ENCODE assay signal across 8 cellular contexts in genomic region chr5:56026863-56027300, GRCh38.
DNase-seq lines count a peak whose midpoint lies in the region; ATAC-seq and TF ChIP-seq lines count a peak whose summit lies in the region.

No MANE protein-coding gene starts in this region.

- no peaks in the 10 kb centered on the region for H3K36me3 ChIP-seq in adipocyte (ENCODE audit: control insufficient read depth, insufficient read depth, low read length, severe bottlenecking)

- ATAC-seq in GM19043 (IDR thresholded peaks at IDR 0.05; ENCODE audit: low read depth, unreplicated experiment) (peak; percentile 74), HG03196 (IDR thresholded peaks at IDR 0.05; ENCODE audit: unreplicated experiment) (peak; percentile 75)
- ATAC-seq in stimulated activated naive CD8-positive, alpha-beta T cell treated with anti-CD3 and anti-CD28 coated beads, Interleukin-15, Interleukin-2, amounts not matched to agents 100 U/mL and 50 U/mL, for 24 hours = peak; percentile 88

- POLR2A ChIA-PET in AG04449 (lab: Yijun Ruan, JAX) = no interaction called here

- H3K9ac ChIP-seq in adipocyte (ENCODE audit: low read length) = no peak overlapping the region

- peak; percentile 61 for DNase-seq in AG04449 (ENCODE audit: low read depth, low spot score)
- peak; percentile 85 for DNase-seq in adipocyte (ENCODE audit: low read depth)
- no peak for DNase-seq in stimulated activated naive CD8-positive, alpha-beta T cell treated with anti-CD3 and anti-CD28 coated beads, Interleukin-15, Interleukin-2, amounts not matched to agents 100 U/mL and 50 U/mL, for 24 hours
- DNase-seq in activated CD4-positive, CD25-positive, alpha-beta regulatory T cell (lab: John Stamatoyannopoulos, UW) = no peak
- DNase-seq in activated CD8-positive, alpha-beta memory T cell treated with anti-CD3 and anti-CD28 coated beads, Interleukin-2, amount 50 U/mL, for 4 hours = no peak
- DNase-seq in activated effector memory CD4-positive, alpha-beta T cell treated with anti-CD3 and anti-CD28 coated beads, Interleukin-2, amount 50 U/mL, for 16 hours = no peak

- H3K27me3 ChIP-seq in adipocyte (replicated peaks; ENCODE audit: control insufficient read depth, insufficient read depth, low read length) = no peaks in the 10 kb centered on the region

- no peaks in the 10 kb centered on the region for H3K9me3 ChIP-seq in adipocyte (ENCODE audit: control insufficient read depth, low read length)

- H3K4me3 ChIP-seq in AG04449 (ENCODE audit: low read depth, low read length) = no peak overlapping the region
- no peak overlapping the region for H3K4me3 ChIP-seq in adipocyte (ENCODE audit: low read length)

- CTCF ChIA-PET in AG04449 (lab: Yijun Ruan, JAX) = no interaction called here

- H3K4me1 ChIP-seq in adipocyte (ENCODE audit: control insufficient read depth, insufficient read depth, low read length) = peaks cover 26% of the 10 kb centered on the region

- TF ChIP-seq CTCF in AG04449 (IDR thresholded peaks at IDR 0.05; ENCODE audit: insufficient read depth, low read length, missing control alignments) = no peak

Comparison
In these comparisons a context has a peak if more than half of its experiments do, and no peak if none do; other contexts are left out.
1. DNase-seq: peak in AG04449 (single experiment) and adipocyte (single experiment); none in stimulated activated naive CD8-positive, alpha-beta T cell treated with anti-CD3 and anti-CD28 coated beads, Interleukin-15, Interleukin-2, amounts not matched to agents 100 U/mL and 50 U/mL, for 24 hours (single experiment), activated CD4-positive, CD25-positive, alpha-beta regulatory T cell (0 of 4), activated CD8-positive, alpha-beta memory T cell treated with anti-CD3 and anti-CD28 coated beads, Interleukin-2, amount 50 U/mL, for 4 hours (single experiment) and activated effector memory CD4-positive, alpha-beta T cell treated with anti-CD3 and anti-CD28 coated beads, Interleukin-2, amount 50 U/mL, for 16 hours (single experiment).
2. Peak in every context shown above with its lines, with median percentiles within 50 percentile points of each other: ATAC-seq.